In genomic region chr2:8138923-8139667, GRCh38 we compare ENCODE assay signal across 1 cellular context.
TF ChIP-seq lines count a peak whose summit lies in the region.

No MANE protein-coding gene starts in this region.

TF ChIP-seq in HepG2, 621 proteins besides CTCF, POLR2A, EP300 and RAD21 (continued from another document):
- TF ChIP-seq SNAPC4 (CRISPR knock-in tag; IDR thresholded peaks at IDR 0.05) (0 out of 2 replicates have a peak, but pooled peaks have one; percentile 66), ZBTB1 (CRISPR knock-in tag; IDR thresholded peaks at IDR 0.05; ENCODE audit: borderline replicate concordance) (no peak), PBX2 (CRISPR knock-in tag; IDR thresholded peaks at IDR 0.05) (no peak), RARG (CRISPR knock-in tag; IDR thresholded peaks at IDR 0.05; ENCODE audit: low read depth) (no peak), TBX3 (IDR thresholded peaks at IDR 0.05; ENCODE audit: borderline replicate concordance) (no peak), NR3C1 (CRISPR knock-in tag; IDR thresholded peaks at IDR 0.05) (no peak), ZNF597 (CRISPR knock-in tag; IDR thresholded peaks at IDR 0.05) (0 out of 2 replicates have a peak, but pooled peaks have one; percentile 23), ZEB1 (IDR thresholded peaks at IDR 0.05; ENCODE audit: insufficient replicate concordance, low read depth) (no peak), DPF2 (CRISPR knock-in tag; IDR thresholded peaks at IDR 0.05; ENCODE audit: borderline replicate concordance, low read depth) (no peak), KIAA2018 (CRISPR knock-in tag; IDR thresholded peaks at IDR 0.05; ENCODE audit: borderline replicate concordance) (no peak), FOXO1 (CRISPR knock-in tag; IDR thresholded peaks at IDR 0.05) (peak; percentile 83)
TF ChIP-seq in HepG2: peak in this region for 275.
